21 cellular contexts compared by ENCODE assay signal in the genomic region with DNA sequence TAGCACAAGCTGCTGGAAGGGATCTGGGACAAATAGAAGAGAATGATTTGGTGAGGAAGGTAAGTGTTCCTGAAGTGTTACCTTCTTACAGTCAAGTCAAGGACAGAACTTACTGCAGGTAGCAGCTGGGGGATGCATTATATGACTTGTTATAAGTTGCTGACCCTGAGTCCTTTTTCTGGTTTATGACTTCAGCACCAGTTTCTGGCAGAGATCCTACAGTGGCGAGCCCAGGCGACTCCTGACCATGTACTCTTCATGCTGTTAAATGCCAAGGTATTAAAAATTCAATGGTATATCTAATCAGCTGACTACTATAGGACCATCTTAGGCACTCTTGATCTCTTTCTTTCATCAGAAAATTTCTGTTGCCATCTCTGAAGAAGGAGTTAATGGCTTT.
"Had no signal": no experiment of that assay in that cellular context is flagged by ENCODE, and none has a peak within 500 bp of the region (broad histone marks: within the 10 kb centered on the region; RNA-seq: fewer than 3 reads in every experiment).

No MANE protein-coding gene starts in this region.

- H3K27ac ChIP-seq: RWPE1, SJCRH30 had no signal

- H3K4me1 ChIP-seq: SJCRH30 had no signal

- ATAC-seq: Panc1, PC-3, SK-N-SH treated with all-trans-retinoic acid at 6 μM for 48 hours had no signal

- H3K4me3 ChIP-seq: SJCRH30 had no signal

- H3K9me3 ChIP-seq: SJCRH30 had no signal

- H3K27me3 ChIP-seq: SJCRH30 had no signal

- DNase-seq: KBM-7; MV-4-11; NCI-H1048; NCI-H1105; NCI-H1417; NCI-H1436 treated with DMSO at 0.1 percent for 48 hours; NCI-H1694; NCI-H187 treated with DMSO at 0.1 percent for 48 hours; NCI-H2029 treated with DMSO at 0.1 percent for 48 hours; NCI-H2171; NCI-H345; NCI-H446 treated with DMSO at 0.1 percent for 48 hours; NCI-H510A treated with DMSO at 0.1 percent for 48 hours; NCI-H526; NK-92 treated with Interleukin-12 subunit alpha and Interleukin-12 subunit beta, amount 100 ng/mL, for 24 hours; PC-3; SHP77 treated with DMSO at 0.1 percent for 48 hours; SJCRH30 had no signal
